ENCODE assay signal across 3 cellular contexts in genomic region chr6:122297010-122297409, GRCh38.
"Had no signal": no experiment of that assay in that cellular context is flagged by ENCODE, and none has a peak within 500 bp of the region (broad histone marks: within the 10 kb centered on the region; RNA-seq: fewer than 3 reads in every experiment).

No MANE protein-coding gene starts in this region.

- H3K4me3 ChIP-seq: GM12878 had no signal

- DNase-seq: GDM1, GF-D8 had no signal

- ATAC-seq: GM12878 had no signal
